17 cellular contexts compared by ENCODE assay signal in the genomic region with DNA sequence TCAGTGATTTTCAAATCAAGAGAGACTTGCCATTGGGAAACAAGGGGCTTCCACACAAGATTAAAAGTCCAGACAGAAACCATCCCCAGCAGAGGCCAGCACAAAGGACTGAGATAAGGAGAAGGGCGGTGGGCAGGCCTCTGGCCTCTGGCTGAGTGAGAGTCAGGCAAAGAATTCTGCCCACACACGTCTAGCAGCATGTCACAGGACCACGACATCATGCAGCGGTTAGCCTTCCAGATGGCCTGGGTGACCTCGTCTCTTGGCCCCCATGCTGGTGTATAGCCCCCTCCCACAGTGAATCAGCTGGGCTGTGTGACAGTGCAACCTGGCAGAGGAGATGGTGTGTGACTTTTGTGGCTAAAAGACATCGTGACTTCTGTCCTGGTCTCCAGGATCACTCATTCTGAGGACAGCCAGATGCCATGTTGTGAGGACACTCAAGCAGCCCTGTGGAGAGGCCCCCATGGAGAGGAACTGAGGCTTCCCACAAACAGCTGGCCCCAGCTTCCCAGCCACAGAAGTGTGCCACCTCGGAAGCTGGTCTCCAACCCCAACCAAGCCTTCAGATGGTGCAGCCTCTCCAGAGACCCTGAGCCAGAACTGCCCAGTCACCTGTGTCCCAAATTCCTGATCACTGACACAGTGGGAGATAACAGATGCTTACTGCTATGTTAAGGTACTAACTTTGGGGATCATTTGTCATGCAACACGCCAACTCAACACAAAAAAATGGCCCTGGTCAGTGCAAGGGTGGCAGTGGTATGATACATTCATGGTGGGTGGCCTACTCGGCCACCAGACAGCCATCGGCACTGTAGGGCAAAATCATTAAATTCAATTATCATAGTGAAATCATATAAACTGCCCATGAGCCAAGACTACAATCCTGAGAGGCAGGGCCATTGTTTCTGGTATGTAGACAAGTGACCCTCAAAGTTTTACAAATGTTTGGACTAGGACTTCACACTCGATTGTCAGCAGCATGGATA.
DNase-seq lines count a peak whose midpoint lies in the region; ATAC-seq and TF ChIP-seq lines count a peak whose summit lies in the region.
"Had no signal": no experiment of that assay in that cellular context is flagged by ENCODE, and none has a peak within 500 bp of the region (broad histone marks: within the 10 kb centered on the region; RNA-seq: fewer than 3 reads in every experiment).

No MANE protein-coding gene starts in this region.

- no peak overlapping the region for H4K91ac ChIP-seq in H9 (ENCODE audit: insufficient read length, low read depth, low read length)

- no peak overlapping the region for H2BK20ac ChIP-seq in H9 (ENCODE audit: low read depth, low read length, poor library complexity, severe bottlenecking)

- H3K36me3 Mint-ChIP-seq in H9 (ENCODE audit: insufficient read depth in 1 of 3, low read depth in 3 of 3): peaks cover 0 to 9% (median 2%) of the 10 kb centered on the region in 3 experiments; a peak in 3 of 7 replicates
- H3K36me3 Mint-ChIP-seq: CD8-positive, alpha-beta memory T cell; natural killer cell treated with Interleukin-12 subunit alpha and Interleukin-12 subunit beta and Interleukin-15 and Interleukin-18, amount 100 ng/mL, for 72 hours had no signal

- no peaks in the 10 kb centered on the region for H3K36me3 ChIP-seq in sigmoid colon

- no peak overlapping the region for H3K4ac ChIP-seq in H9 (ENCODE audit: low read depth, low read length)

- H3K4me3 Mint-ChIP-seq in H9: no peak overlapping the region
- H3K4me3 Mint-ChIP-seq: activated CD4-positive, alpha-beta T cell treated with anti-CD3 and anti-CD28 coated beads for 36 hours; CD8-positive, alpha-beta memory T cell; natural killer cell treated with Interleukin-12 subunit alpha and Interleukin-12 subunit beta and Interleukin-15 and Interleukin-18, amount 100 ng/mL, for 72 hours had no signal

- H2BK12ac ChIP-seq in H9 (ENCODE audit: insufficient read length, low read depth, low read length): no peak overlapping the region

- no peak overlapping the region for H2BK15ac ChIP-seq in H9 (ENCODE audit: low read depth, low read length)

- no peak overlapping the region for H2AFZ ChIP-seq in H9 (ENCODE audit: low read length)

- H3K4me1 ChIP-seq in H9 (ENCODE audit: insufficient read depth, low read length): no peaks in the 10 kb centered on the region
- H3K4me1 ChIP-seq in sigmoid colon: peaks cover 0 to 74% (median 54%) of the 10 kb centered on the region in 4 donors

- no peak overlapping the region for H4K8ac ChIP-seq in H9 (replicated peaks; ENCODE audit: insufficient read length, low read depth, low read length)

- H3K4me1 Mint-ChIP-seq in H9: peaks cover 0 to 7% of the 10 kb centered on the region in 2 experiments; a peak in 2 of 4 replicates
- H3K4me1 Mint-ChIP-seq: activated CD4-positive, alpha-beta T cell treated with anti-CD3 and anti-CD28 coated beads for 36 hours; CD8-positive, alpha-beta memory T cell had no signal

- no peaks in the 10 kb centered on the region for H3K23me2 ChIP-seq in H9 (ENCODE audit: insufficient read length, low read depth, low read length, poor library complexity, severe bottlenecking)

- H3K27me3 Mint-ChIP-seq in H9 (ENCODE audit: low read depth): peaks cover 2% of the 10 kb centered on the region; the same call in 1 of the 2 replicates
- H3K27me3 Mint-ChIP-seq: activated CD4-positive, alpha-beta T cell treated with anti-CD3 and anti-CD28 coated beads for 36 hours; CD8-positive, alpha-beta memory T cell had no signal

- H3K18ac ChIP-seq in H9 (ENCODE audit: insufficient read length, low read depth, low read length): peak overlapping the region; percentile 34

- 0 out of 3 replicates have a peak, but pooled peaks have one; percentile 9 for ATAC-seq in SK-N-SH treated with all-trans-retinoic acid at 6 μM for 48 hours
- ATAC-seq in HG03520 (IDR thresholded peaks at IDR 0.05; ENCODE audit: unreplicated experiment): no peak
- ATAC-seq in activated CD4-positive, CD25-positive, alpha-beta regulatory T cell treated with anti-CD3 and anti-CD28 coated beads, Interleukin-2, amount 50 U/mL, for 24 hours: no peak
- ATAC-seq: activated CD4-positive, alpha-beta T cell treated with anti-CD3 and anti-CD28 coated beads for 36 hours had no signal

- H3K9me3 ChIP-seq in H9 (ENCODE audit: control insufficient read depth, low read depth, low read length) (no peaks in the 10 kb centered on the region), sigmoid colon (no peaks in the 10 kb centered on the region)

- H3K9me3 Mint-ChIP-seq in H9: no peaks in the 10 kb centered on the region
- H3K9me3 Mint-ChIP-seq: natural killer cell treated with Interleukin-12 subunit alpha and Interleukin-12 subunit beta and Interleukin-15 and Interleukin-18, amount 100 ng/mL, for 72 hours had no signal

- TF ChIP-seq CTCF in H9 (conservative IDR thresholded peaks at IDR 0.05) (no peak), sigmoid colon (IDR thresholded peaks at IDR 0.05) (no peak)

- H3K4me3 ChIP-seq in sigmoid colon: no peak overlapping the region
- H3K4me3 ChIP-seq: lung had no signal

- H3K79me2 ChIP-seq in H9 (ENCODE audit: insufficient read depth, low read length): no peaks in the 10 kb centered on the region

- TF ChIP-seq POLR2A in sigmoid colon (IDR thresholded peaks at IDR 0.05): no peak

- H3K27ac ChIP-seq in H9 (ENCODE audit: insufficient read length, low read depth, low read length) (no peak overlapping the region), sigmoid colon (no peak overlapping the region)
- H3K27ac ChIP-seq: epithelial cell of prostate had no signal

- TF ChIP-seq EP300 in sigmoid colon (IDR thresholded peaks at IDR 0.05): no peak

- no peaks in the 10 kb centered on the region for H4K20me1 ChIP-seq in H9 (ENCODE audit: control insufficient read depth, insufficient read depth, insufficient read length)

- WGBS in H9 (ENCODE audit: extremely low coverage, insufficient read length, low lambda C conversion rate): no CpG with 5 or more reads among the region's 11 CpGs
- 94 to 95% methylated on average over 11 of the region's 11 CpGs for WGBS in sigmoid colon, 2 donors

- H2BK120ac ChIP-seq in H9 (ENCODE audit: low read depth, low read length, poor library complexity, severe bottlenecking): no peak overlapping the region

- H3T11ph ChIP-seq in H9 (ENCODE audit: low read length): no peak overlapping the region

- no peak overlapping the region for H3K56ac ChIP-seq in H9 (ENCODE audit: insufficient read length, low read depth, low read length)

- no peaks in the 10 kb centered on the region for H3K79me1 ChIP-seq in H9 (ENCODE audit: insufficient read depth, low read depth, low read length, poor library complexity, severe bottlenecking)

- no peaks in the 10 kb centered on the region for H3K27me3 ChIP-seq in H9 (ENCODE audit: insufficient read depth, low read length)
- no peaks in the 10 kb centered on the region for H3K27me3 ChIP-seq in sigmoid colon

- intact Hi-C loops in sigmoid colon (cut with DNase I): no loop called here

- H3K9ac ChIP-seq in H9 (ENCODE audit: extremely low read depth, insufficient read length, low read length): no peak overlapping the region

- H3K14ac ChIP-seq in H9 (ENCODE audit: insufficient read depth, low read length): no peak overlapping the region; the same call in 1 of the 2 replicates

- H3K4me2 ChIP-seq in H9 (ENCODE audit: insufficient read depth, insufficient read length, low read length): no peak overlapping the region

- DNase-seq in H9 (no peak), kidney tubule cell (ENCODE audit: low spot score) (peak; percentile 45), sigmoid colon (peak; percentile 63), NCI-H446 treated with DMSO at 0.1 percent for 48 hours (lab: John Stamatoyannopoulos, UW) (no peak), NCI-H1930 (lab: John Stamatoyannopoulos, UW) (no peak)
- DNase-seq: activated CD4-positive, alpha-beta T cell treated with anti-CD3 and anti-CD28 coated beads for 36 hours; activated CD8-positive, alpha-beta memory T cell treated with anti-CD3 and anti-CD28 coated beads, Interleukin-2, amount 50 U/mL, for 48 hours; CD8-positive, alpha-beta memory T cell; stimulated activated CD4-positive, alpha-beta T cell treated with anti-CD3 and anti-CD28 coated beads, Interleukin-15, amount 100 ng/mL, for 24 hours; stimulated activated naive CD4-positive, alpha-beta T cell; T1000 had no signal

- H2BK5ac ChIP-seq in H9 (ENCODE audit: insufficient read length, low read length): peak overlapping the region; percentile 8

- no peak overlapping the region for H2AK5ac ChIP-seq in H9 (ENCODE audit: insufficient read length, low read length)

- H4K5ac ChIP-seq in H9 (ENCODE audit: insufficient read length, low read depth, low read length): no peak overlapping the region

- H3K23ac ChIP-seq in H9 (ENCODE audit: insufficient read length, low read depth, low read length): no peak overlapping the region

- H3K27ac Mint-ChIP-seq in H9: peak overlapping the region in 1 of 3 experiments; percentile 83; a peak in 2 of 7 replicates
- H3K27ac Mint-ChIP-seq: activated CD4-positive, alpha-beta T cell treated with anti-CD3 and anti-CD28 coated beads for 36 hours; CD8-positive, alpha-beta memory T cell; natural killer cell treated with Interleukin-12 subunit alpha and Interleukin-12 subunit beta and Interleukin-15 and Interleukin-18, amount 100 ng/mL, for 72 hours had no signal

TF ChIP-seq in SK-N-SH treated with all-trans-retinoic acid at 6 μM for 48 hours, 23 proteins besides CTCF, POLR2A, EP300 and RAD21 (continues in another document):
- TF ChIP-seq CSDC2 (CRISPR knock-in tag; IDR thresholded peaks at IDR 0.05) (no peak), ESRRG (CRISPR knock-in tag; IDR thresholded peaks at IDR 0.05) (no peak), TCF4 (CRISPR knock-in tag; IDR thresholded peaks at IDR 0.05; ENCODE audit: borderline replicate concordance) (no peak), ISL1 (CRISPR knock-in tag; IDR thresholded peaks at IDR 0.05) (0 out of 2 replicates have a peak, but pooled peaks have one; percentile 6), ZNF70 (CRISPR knock-in tag; IDR thresholded peaks at IDR 0.05) (no peak), ARNTL (CRISPR knock-in tag; IDR thresholded peaks at IDR 0.05; ENCODE audit: borderline replicate concordance, low read depth) (no peak), OSR1 (CRISPR knock-in tag; IDR thresholded peaks at IDR 0.05) (no peak), ZNF565 (CRISPR knock-in tag; conservative IDR thresholded peaks at IDR 0.05; ENCODE audit: low read depth) (peak; percentile 91), SNAI2 (CRISPR knock-in tag; IDR thresholded peaks at IDR 0.05) (no peak)
- TF ChIP-seq, protein P1, sequence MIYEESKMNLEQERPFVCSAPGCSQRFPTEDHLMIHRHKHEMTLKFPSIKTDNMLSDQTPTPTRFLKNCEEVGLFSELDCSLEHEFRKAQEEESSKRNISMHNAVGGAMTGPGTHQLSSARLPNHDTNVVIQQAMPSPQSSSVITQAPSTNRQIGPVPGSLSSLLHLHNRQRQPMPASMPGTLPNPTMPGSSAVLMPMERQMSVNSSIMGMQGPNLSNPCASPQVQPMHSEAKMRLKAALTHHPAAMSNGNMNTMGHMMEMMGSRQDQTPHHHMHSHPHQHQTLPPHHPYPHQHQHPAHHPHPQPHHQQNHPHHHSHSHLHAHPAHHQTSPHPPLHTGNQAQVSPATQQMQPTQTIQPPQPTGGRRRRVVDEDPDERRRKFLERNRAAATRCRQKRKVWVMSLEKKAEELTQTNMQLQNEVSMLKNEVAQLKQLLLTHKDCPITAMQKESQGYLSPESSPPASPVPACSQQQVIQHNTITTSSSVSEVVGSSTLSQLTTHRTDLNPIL (CRISPR knock-in tag; IDR thresholded peaks at IDR 0.05; ENCODE audit: low read depth): no peak

Comparison
In these comparisons a context has a peak if more than half of its experiments do, and no peak if none do; other contexts are left out.
1. DNase-seq: peak in kidney tubule cell (single experiment) and sigmoid colon (single experiment); none in H9 (single experiment), NCI-H446 treated with DMSO at 0.1 percent for 48 hours (single experiment) and NCI-H1930 (0 of 2).